8 cellular contexts compared by ENCODE assay signal in the genomic region with DNA sequence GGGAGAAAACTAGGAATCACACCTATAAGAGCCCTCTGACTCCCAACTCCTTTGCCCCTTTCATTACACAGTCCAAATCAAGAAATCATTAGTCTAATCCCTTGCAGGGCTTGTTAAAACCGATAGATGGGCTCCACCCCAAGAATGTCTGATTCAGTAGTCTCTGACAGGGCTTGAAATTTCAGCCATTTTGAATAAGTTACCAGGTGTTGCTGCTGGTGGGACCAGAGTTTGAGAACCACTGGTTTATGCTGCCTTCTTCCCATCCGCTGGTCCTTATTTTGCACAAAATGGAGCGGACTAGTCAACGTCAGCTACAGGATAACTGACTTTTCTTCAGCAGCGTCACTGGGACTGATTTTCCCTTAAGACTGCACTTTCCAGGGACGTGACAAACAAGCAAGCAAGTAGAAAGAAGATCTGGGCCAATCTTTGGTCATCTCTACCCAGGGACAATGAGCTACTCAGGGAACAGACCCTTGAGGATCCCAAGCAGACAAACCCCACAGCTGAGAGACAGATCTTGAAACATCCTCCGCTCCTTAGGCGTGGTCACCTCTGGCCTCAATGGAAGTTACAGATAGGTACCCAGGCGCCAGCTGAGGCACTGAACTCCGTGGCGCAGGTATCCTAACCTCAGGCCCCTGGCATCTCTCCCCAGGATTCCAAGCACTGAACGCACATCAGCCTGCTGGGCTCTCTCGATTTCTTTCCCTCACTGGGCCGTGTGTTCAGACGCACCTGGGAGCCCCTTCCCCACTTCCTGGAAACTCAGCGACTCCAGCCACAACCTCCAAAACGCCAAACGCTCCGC. TPM values are rescaled to one million over a fixed set of nuclear protein-coding genes. Genes with fewer than 3 reads are reported as not detected.
A peak's percentile ranks its signal among the peaks of the same experiment; 100 is the strongest.
DNase-seq lines count a peak whose midpoint lies in the region; ATAC-seq and TF ChIP-seq lines count a peak whose summit lies in the region.

No MANE protein-coding gene starts in this region.

- no peak for ATAC-seq in activated CD4-positive, alpha-beta T cell treated with anti-CD3 and anti-CD28 coated beads for 36 hours
- no peak for ATAC-seq in HG03354 (IDR thresholded peaks at IDR 0.05; ENCODE audit: poor library complexity, severe bottlenecking, unreplicated experiment)

- peak overlapping the region; percentile 95 for H3K4me3 Mint-ChIP-seq in activated CD4-positive, alpha-beta T cell treated with anti-CD3 and anti-CD28 coated beads for 36 hours
- peak overlapping the region; percentile 98 for H3K4me3 Mint-ChIP-seq in activated naive CD8-positive, alpha-beta T cell

- no peaks in the 10 kb centered on the region for H3K27me3 ChIP-seq in kidney epithelial cell (ENCODE audit: control insufficient read depth, insufficient read depth, low read length)

- POLR2A ChIA-PET in activated CD4-positive, alpha-beta T cell treated with anti-CD3 and anti-CD28 coated beads for 36 hours (lab: Charles Lee), result no interaction called here

- H3K36me3 ChIP-seq in kidney epithelial cell (ENCODE audit: control insufficient read depth, insufficient read depth, low read length), result no peaks in the 10 kb centered on the region

- H3K4me1 Mint-ChIP-seq in activated CD4-positive, alpha-beta T cell treated with anti-CD3 and anti-CD28 coated beads for 36 hours, result peaks cover 43% of the 10 kb centered on the region
- peaks cover 48% of the 10 kb centered on the region for H3K4me1 Mint-ChIP-seq in activated naive CD8-positive, alpha-beta T cell (ENCODE audit: low read depth)

- CTCF ChIA-PET in activated CD4-positive, alpha-beta T cell treated with anti-CD3 and anti-CD28 coated beads for 36 hours (lab: Charles Lee), result interaction anchor here (1.4 kb wide), 1 partner anchor 48 kb away, joined by 4 read pairs; no protein-coding TSS in a partner anchor

- no peaks in the 10 kb centered on the region for H3K36me3 Mint-ChIP-seq in activated CD4-positive, alpha-beta T cell treated with anti-CD3 and anti-CD28 coated beads for 36 hours (ENCODE audit: low read depth)
- no peaks in the 10 kb centered on the region for H3K36me3 Mint-ChIP-seq in activated naive CD8-positive, alpha-beta T cell

- intact Hi-C loops in activated CD4-positive, alpha-beta T cell treated with anti-CD3 and anti-CD28 coated beads for 36 hours (cut with DNase I, micrococcal nuclease), result loop anchor here (2.0 to 5.0 kb wide), 6 partner anchors 43 to 806 kb away; a partner anchor contains a TSS

- H3K9me3 Mint-ChIP-seq in activated CD4-positive, alpha-beta T cell treated with anti-CD3 and anti-CD28 coated beads for 36 hours (ENCODE audit: low read depth), result no peaks in the 10 kb centered on the region
- H3K9me3 Mint-ChIP-seq in activated naive CD8-positive, alpha-beta T cell (ENCODE audit: low read depth), result no peaks in the 10 kb centered on the region

- H3K27ac Mint-ChIP-seq in activated CD4-positive, alpha-beta T cell treated with anti-CD3 and anti-CD28 coated beads for 36 hours, result peak overlapping the region; percentile 99
- peak overlapping the region; percentile 99 for H3K27ac Mint-ChIP-seq in activated naive CD8-positive, alpha-beta T cell

- H3K27me3 Mint-ChIP-seq in activated CD4-positive, alpha-beta T cell treated with anti-CD3 and anti-CD28 coated beads for 36 hours, result no peaks in the 10 kb centered on the region
- H3K27me3 Mint-ChIP-seq in activated naive CD8-positive, alpha-beta T cell, result no peaks in the 10 kb centered on the region

- peak; percentile 15 for DNase-seq in activated CD4-positive, alpha-beta T cell treated with anti-CD3 and anti-CD28 coated beads for 36 hours
- DNase-seq in activated CD4-positive, alpha-beta T cell treated with anti-CD3 and anti-CD28 coated beads, Interleukin-2, amount 50 U/mL, for 48 hours, result no peak
- DNase-seq in kidney epithelial cell (ENCODE audit: low read depth) (no peak), substantia nigra (lab: John Stamatoyannopoulos, UW) (no peak), HT-29 (ENCODE audit: low spot score) (no peak)
- no peak for DNase-seq in effector CD4-positive, alpha-beta T cell

- peak overlapping the region; percentile 69 for H3K4me3 ChIP-seq in kidney epithelial cell (ENCODE audit: low read depth, low read length)

- TF ChIP-seq CTCF in kidney epithelial cell (IDR thresholded peaks at IDR 0.05; ENCODE audit: insufficient read depth, low read length, poor library complexity, severe bottlenecking), result no peak

- peak overlapping the region; percentile 92 for H3K27ac ChIP-seq in substantia nigra (ENCODE audit: low read depth, low read length, poor library complexity, severe bottlenecking)

RNA-seq across cellular contexts. Expression of a gene that starts 0.9 kb away (rescaled TPM):
- total RNA-seq in activated CD4-positive, alpha-beta T cell treated with anti-CD3 and anti-CD28 coated beads for 36 hours, result 10 to 100 TPM; 42.0 to 46.3 TPM
- total RNA-seq in kidney epithelial cell, result 37.9 and 52.1 TPM in 2 replicates
- 38.4 and 39.9 TPM in 2 replicates for total RNA-seq in HT-29 (2014; rRNA removed; shearing (Covaris generic))

RNA-seq across cellular contexts. Expression of a gene that starts 1.2 kb away (rescaled TPM):
- total RNA-seq in activated CD4-positive, alpha-beta T cell treated with anti-CD3 and anti-CD28 coated beads for 36 hours, result 10 to 100 TPM; 25.7 to 27.2 TPM
- 34.8 and 38.3 TPM in 2 replicates for total RNA-seq in kidney epithelial cell
- 16.8 and 17.4 TPM in 2 replicates for total RNA-seq in HT-29 (2014; rRNA removed; shearing (Covaris generic))
